In the genomic region with DNA sequence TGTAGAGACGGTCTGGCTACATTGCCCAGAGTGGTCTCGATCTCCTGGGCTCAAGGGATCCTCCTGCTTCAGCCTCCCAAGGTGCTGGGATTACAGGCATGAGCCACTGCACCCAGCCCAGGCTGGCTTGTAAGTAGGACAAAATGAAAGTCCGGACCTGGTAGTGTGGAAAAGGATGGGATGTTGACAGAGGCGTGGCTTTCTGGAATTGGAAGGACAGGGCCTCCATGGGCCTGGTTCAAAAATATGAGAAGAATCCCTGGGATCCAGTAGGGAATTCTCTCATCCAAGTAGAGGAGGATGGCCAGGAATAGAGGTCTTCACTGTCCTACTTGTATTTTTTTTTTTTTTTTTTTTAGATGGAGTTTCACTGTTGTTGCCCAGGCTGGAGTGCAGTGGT, we compare ENCODE assay signal across 31 cellular contexts.
"Had no signal": no experiment of that assay in that cellular context is flagged by ENCODE, and none has a peak within 500 bp of the region (broad histone marks: within the 10 kb centered on the region; RNA-seq: fewer than 3 reads in every experiment).

No MANE protein-coding gene starts in this region.

- H3K4me3 ChIP-seq: breast epithelium, cardiac muscle cell, coronary artery, dorsolateral prefrontal cortex, heart right ventricle had no signal

- DNase-seq: activated CD4-positive, alpha-beta memory T cell treated with anti-CD3 and anti-CD28 coated beads for 36 hours; activated CD4-positive, alpha-beta T cell treated with anti-CD3 and anti-CD28 coated beads for 36 hours; activated CD4-positive, alpha-beta T cell treated with anti-CD3 and anti-CD28 coated beads, Interleukin-2, amount 10 ng/mL, durations not matched to agents 24 days and 14 days; activated CD4-positive, CD25-positive, alpha-beta regulatory T cell; activated CD4-positive, CD25-positive, alpha-beta regulatory T cell treated with anti-CD3 and anti-CD28 coated beads, Interleukin-2, amount 50 U/mL, for 72 hours; activated CD8-positive, alpha-beta memory T cell treated with anti-CD3 and anti-CD28 coated beads, Interleukin-2, amount 10 ng/mL, durations not matched to agents 7 days and 5 days; activated CD8-positive, alpha-beta memory T cell treated with anti-CD3 and anti-CD28 coated beads, Interleukin-2, amount 50 U/mL, for 4 hours; activated CD8-positive, alpha-beta T cell treated with anti-CD3 and anti-CD28 coated beads, Interleukin-2, amount 10 ng/mL, durations not matched to agents 7 days and 5 days; activated gamma-delta T cell treated with Interleukin-2 at 50 U/mL for 16 hours; activated naive CD4-positive, alpha-beta T cell treated with anti-CD3 and anti-CD28 coated beads, Interleukin-2, amount 50 U/mL, for 16 hours; activated naive CD4-positive, alpha-beta T cell treated with Interleukin-2 at 50 U/mL for 16 hours; activated T-cell treated with anti-CD3 and anti-CD28 coated beads, Interleukin-2, amount 50 U/mL, for 1 hour; activated T-cell treated with anti-CD3 and anti-CD28 coated beads, Interleukin-2, amount 50 U/mL, for 48 hours; amniotic stem cell; anterior cingulate cortex; central memory CD4-positive, alpha-beta T cell; cerebellar nuclear complex; dorsolateral prefrontal cortex; effector memory CD4-positive, alpha-beta T cell; endodermal cell; heart right ventricle; T-helper 2 cell had no signal

- H3K27me3 ChIP-seq: breast epithelium, cardiac muscle cell, heart right ventricle had no signal

- H3K9me3 ChIP-seq: breast epithelium, heart right ventricle had no signal

- H3K4me1 Mint-ChIP-seq: endodermal cell had no signal

- H3K27ac Mint-ChIP-seq: activated CD4-positive, alpha-beta memory T cell treated with anti-CD3 and anti-CD28 coated beads for 36 hours; activated CD4-positive, alpha-beta T cell treated with anti-CD3 and anti-CD28 coated beads for 36 hours; activated CD4-positive, alpha-beta T cell treated with anti-CD3 and anti-CD28 coated beads, Interleukin-2, amount 10 ng/mL, durations not matched to agents 24 days and 14 days; activated CD8-positive, alpha-beta memory T cell treated with anti-CD3 and anti-CD28 coated beads, Interleukin-2, amount 10 ng/mL, durations not matched to agents 7 days and 5 days; activated CD8-positive, alpha-beta T cell treated with anti-CD3 and anti-CD28 coated beads, Interleukin-2, amount 10 ng/mL, durations not matched to agents 7 days and 5 days; activated naive CD8-positive, alpha-beta T cell; activated T-helper 1 cell treated with anti-CD3 and anti-CD28 coated beads, Interleukin-12 subunit alpha, Interleukin-12 subunit beta, Interleukin-2, Interleukin-4 antibody, amounts not matched to agents 30 ng/mL and 10 ng/mL and 1 ng/mL, durations not matched to agents 14 hours and 24 hours and 36 hours; activated T-helper 2 cell treated with anti-CD3 and anti-CD28 coated beads, Interferon-gamma antibody, Interleukin-2, Interleukin-4, amounts not matched to agents 10 μg/mL and 5 μg/mL and 100 μg/mL, durations not matched to agents 14 hours and 24 hours and 36 hours; brain; dendritic cell treated with granulocyte-macrophage colony-stimulating factor and Interleukin-4, amounts not matched to agents 40 ng/mL and 50 ng/mL, for 4 days; endodermal cell had no signal

- H3K36me3 Mint-ChIP-seq: activated CD4-positive, alpha-beta memory T cell treated with anti-CD3 and anti-CD28 coated beads for 36 hours; activated CD8-positive, alpha-beta memory T cell treated with anti-CD3 and anti-CD28 coated beads, Interleukin-2, amount 10 ng/mL, durations not matched to agents 7 days and 5 days; activated naive CD8-positive, alpha-beta T cell; brain had no signal

- ATAC-seq: activated CD4-positive, alpha-beta T cell treated with anti-CD3 and anti-CD28 coated beads for 36 hours; activated CD8-positive, alpha-beta memory T cell treated with anti-CD3 and anti-CD28 coated beads, Interleukin-2, amount 10 ng/mL, durations not matched to agents 7 days and 5 days; activated CD8-positive, alpha-beta T cell treated with anti-CD3 and anti-CD28 coated beads, Interleukin-2, amount 10 ng/mL, durations not matched to agents 7 days and 5 days; esophagus mucosa; heart right ventricle had no signal

- H3K4me3 Mint-ChIP-seq: activated CD4-positive, alpha-beta memory T cell treated with anti-CD3 and anti-CD28 coated beads for 36 hours; activated CD4-positive, alpha-beta T cell treated with anti-CD3 and anti-CD28 coated beads for 36 hours; activated CD4-positive, alpha-beta T cell treated with anti-CD3 and anti-CD28 coated beads, Interleukin-2, amount 10 ng/mL, durations not matched to agents 24 days and 14 days; activated CD8-positive, alpha-beta memory T cell treated with anti-CD3 and anti-CD28 coated beads, Interleukin-2, amount 10 ng/mL, durations not matched to agents 7 days and 5 days; activated CD8-positive, alpha-beta T cell treated with anti-CD3 and anti-CD28 coated beads, Interleukin-2, amount 10 ng/mL, durations not matched to agents 7 days and 5 days; activated naive CD8-positive, alpha-beta T cell; activated T-helper 1 cell treated with anti-CD3 and anti-CD28 coated beads, Interleukin-12 subunit alpha, Interleukin-12 subunit beta, Interleukin-2, Interleukin-4 antibody, amounts not matched to agents 30 ng/mL and 10 ng/mL and 1 ng/mL, durations not matched to agents 14 hours and 24 hours and 36 hours; brain; dendritic cell treated with granulocyte-macrophage colony-stimulating factor and Interleukin-4, amounts not matched to agents 40 ng/mL and 50 ng/mL, for 4 days; endodermal cell had no signal

- H3K36me3 ChIP-seq: breast epithelium, cardiac muscle cell, heart right ventricle had no signal

- H3K4me1 ChIP-seq: breast epithelium had no signal

- H3K27ac ChIP-seq: breast epithelium, cardiac muscle cell, coronary artery, dorsolateral prefrontal cortex, heart right ventricle had no signal

- H3K9me3 Mint-ChIP-seq: activated CD4-positive, alpha-beta memory T cell treated with anti-CD3 and anti-CD28 coated beads for 36 hours; activated CD4-positive, alpha-beta T cell treated with anti-CD3 and anti-CD28 coated beads, Interleukin-2, amount 10 ng/mL, durations not matched to agents 24 days and 14 days; activated T-helper 1 cell treated with anti-CD3 and anti-CD28 coated beads, Interleukin-12 subunit alpha, Interleukin-12 subunit beta, Interleukin-2, Interleukin-4 antibody, amounts not matched to agents 30 ng/mL and 10 ng/mL and 1 ng/mL, durations not matched to agents 14 hours and 24 hours and 36 hours; activated T-helper 2 cell treated with anti-CD3 and anti-CD28 coated beads, Interferon-gamma antibody, Interleukin-2, Interleukin-4, amounts not matched to agents 10 μg/mL and 5 μg/mL and 100 μg/mL, durations not matched to agents 14 hours and 24 hours and 36 hours; dendritic cell treated with granulocyte-macrophage colony-stimulating factor and Interleukin-4, amounts not matched to agents 40 ng/mL and 50 ng/mL, for 4 days; endodermal cell had no signal
